ENCODE assay signal across 20 cellular contexts in genomic region chr1:15331180-15331579, GRCh38.
DNase-seq lines count a peak whose midpoint lies in the region; ATAC-seq, FAIRE-seq and TF ChIP-seq lines count a peak whose summit lies in the region.
"Had no signal": no experiment of that assay in that cellular context is flagged by ENCODE, and none has a peak within 500 bp of the region (broad histone marks: within the 10 kb centered on the region; RNA-seq: fewer than 3 reads in every experiment).

No MANE protein-coding gene starts in this region.

- no peak for TF ChIP-seq POLR2A in endothelial cell of umbilical vein (IDR thresholded peaks at IDR 0.05; ENCODE audit: low read depth, low read length)

- CTCF ChIA-PET in endothelial cell of umbilical vein (lab: Charles Lee) (interaction anchor here (1.3 kb wide), 2 partner anchors 12 to 19 kb away, joined by 3 to 4 read pairs; no protein-coding TSS in a partner anchor), HEK293T (lab: Yijun Ruan, JAX) (interaction anchor here (0.6 kb wide), 1 partner anchor 59 kb away, joined by 3 read pairs; no protein-coding TSS in a partner anchor)

- no peak overlapping the region for H3K9ac ChIP-seq in endothelial cell of umbilical vein (replicated peaks; ENCODE audit: extremely low read depth, insufficient read depth, low read length)
- H3K9ac ChIP-seq: GM23248 had no signal

- DNase-seq in T-helper 17 cell: no peak
- DNase-seq in endothelial cell of umbilical vein (ENCODE audit: low read depth, low spot score): no peak
- DNase-seq in upper lobe of right lung: peak; percentile 17
- no peak for DNase-seq in SIG-M5 (lab: John Stamatoyannopoulos, UW)
- DNase-seq in HEK293T (ENCODE audit: extremely low spot score): no peak
- DNase-seq in dedifferentiated amniotic fluid mesenchymal stem cell (ENCODE audit: extremely low spot score): no peak
- DNase-seq: C1 segment of cervical spinal cord; Calu3; CD4-positive, alpha-beta memory T cell; COR-L47; DMS53; DMS79 treated with DMSO at 0.1 percent for 48 hours; GF-D8; GM23248; H7; HCEC 1CT; HFFc6 had no signal

- no peaks in the 10 kb centered on the region for H3K79me2 ChIP-seq in endothelial cell of umbilical vein (ENCODE audit: control insufficient read depth, insufficient read depth, low read length)

- no TSS peak for BruUV-seq in endothelial cell of umbilical vein (replicated peaks; lab: Mats Ljungman, UMichigan)

- TF ChIP-seq CTCF in endothelial cell of umbilical vein (IDR thresholded peaks at IDR 0.05; ENCODE audit: extremely low read depth in 1 of 2, insufficient read depth in 1 of 2, low read depth in 1 of 2, low read length in 2 of 2) (no peak), upper lobe of right lung (IDR thresholded peaks at IDR 0.05) (no peak)

- no peak overlapping the region for H3K4me3 Mint-ChIP-seq in T-helper 17 cell
- H3K4me3 Mint-ChIP-seq: CD4-positive, alpha-beta memory T cell; HFFc6 had no signal

- POLR2A ChIA-PET in endothelial cell of umbilical vein (lab: Charles Lee) (no interaction called here), HEK293T (lab: Yijun Ruan, JAX) (interaction anchor here (1.2 kb wide), 1 partner anchor 11 kb away, joined by 3 read pairs; no protein-coding TSS in a partner anchor)

- H2AFZ ChIP-seq in endothelial cell of umbilical vein (ENCODE audit: low read depth, low read length): no peak overlapping the region
- H2AFZ ChIP-seq: GM23248 had no signal

- ATAC-seq in T-helper 17 cell (no peak), upper lobe of right lung (no peak)

- no peaks in the 10 kb centered on the region for H3K9me1 ChIP-seq in endothelial cell of umbilical vein (replicated peaks; ENCODE audit: control insufficient read depth, extremely low read depth, insufficient read depth, low read length)

- FAIRE-seq in endothelial cell of umbilical vein (lab: Jason Lieb, UNC): peak; percentile 53
- FAIRE-seq: GM12891, GM18507, H1 had no signal

- no peaks in the 10 kb centered on the region for H3K27me3 ChIP-seq in endothelial cell of umbilical vein (ENCODE audit: control insufficient read depth in 2 of 2, insufficient read depth in 2 of 2, low read length in 2 of 2)
- H3K27me3 ChIP-seq in upper lobe of right lung: no peaks in the 10 kb centered on the region

- H3K36me3 ChIP-seq in endothelial cell of umbilical vein (ENCODE audit: control insufficient read depth in 2 of 2, extremely low read depth in 1 of 2, insufficient read depth in 2 of 2, low read length in 2 of 2) (no peaks in the 10 kb centered on the region), upper lobe of right lung (no peaks in the 10 kb centered on the region)

- H3K27ac ChIP-seq in endothelial cell of umbilical vein (ENCODE audit: insufficient read depth, low read depth, low read length): no peak overlapping the region
- H3K27ac ChIP-seq in upper lobe of right lung: no peak overlapping the region
- H3K27ac ChIP-seq: GM23248 had no signal

- no peaks in the 10 kb centered on the region for H4K20me1 ChIP-seq in endothelial cell of umbilical vein (replicated peaks; ENCODE audit: control insufficient read depth, extremely low read depth, insufficient read depth, low read length)

- H3K36me3 Mint-ChIP-seq in T-helper 17 cell (ENCODE audit: low read depth): peaks cover 8% of the 10 kb centered on the region
- H3K36me3 Mint-ChIP-seq: CD4-positive, alpha-beta memory T cell had no signal

- peaks cover 39% of the 10 kb centered on the region for H3K27me3 Mint-ChIP-seq in T-helper 17 cell

- H3K4me1 ChIP-seq in endothelial cell of umbilical vein (ENCODE audit: control insufficient read depth, extremely low read depth, insufficient read depth, low read length) (peaks cover 20% of the 10 kb centered on the region), upper lobe of right lung (peaks cover 27% of the 10 kb centered on the region)

- no peak overlapping the region for H3K4me2 ChIP-seq in endothelial cell of umbilical vein (ENCODE audit: insufficient read depth, low read length)

- H3K9me3 ChIP-seq in T-helper 17 cell (ENCODE audit: control insufficient read depth, low read length, poor library complexity, severe bottlenecking) (no peaks in the 10 kb centered on the region), endothelial cell of umbilical vein (replicated peaks; ENCODE audit: control insufficient read depth, insufficient read depth, low read length) (no peaks in the 10 kb centered on the region), upper lobe of right lung (no peaks in the 10 kb centered on the region)

- dilution Hi-C loops in endothelial cell of umbilical vein (cut with MboI; ENCODE audit: extremely low pct_ligation_motif_present, low sequenced_read_pairs): no loop called here

- no peak overlapping the region for H3K4me3 ChIP-seq in endothelial cell of umbilical vein (replicated peaks in 1 of 3; ENCODE audit: insufficient read depth in 1 of 3, low read depth in 1 of 3, low read length in 3 of 3)
- H3K4me3 ChIP-seq in upper lobe of right lung: no peak overlapping the region
- H3K4me3 ChIP-seq: GM23248 had no signal

- H3K4me1 Mint-ChIP-seq in T-helper 17 cell: peaks cover 9% of the 10 kb centered on the region

- peak overlapping the region; percentile 56 for H3K27ac Mint-ChIP-seq in T-helper 17 cell
- H3K27ac Mint-ChIP-seq: HFFc6 had no signal

- intact Hi-C loops in endothelial cell of umbilical vein (cut with micrococcal nuclease) (no loop called here), upper lobe of right lung (cut with DNase I) (no loop called here)

TF ChIP-seq in endothelial cell of umbilical vein, 7 proteins besides CTCF, POLR2A, EP300 and RAD21:
- TF ChIP-seq JUN (IDR thresholded peaks at IDR 0.05; ENCODE audit: borderline replicate concordance, insufficient read depth, insufficient read length, low read depth): no peak
- no peak for TF ChIP-seq EZH2 (IDR thresholded peaks at IDR 0.05; ENCODE audit: borderline replicate concordance, low read depth, low read length, severe bottlenecking)
- no peak for TF ChIP-seq POLR2AphosphoS5 (IDR thresholded peaks at IDR 0.05; ENCODE audit: insufficient read depth, low read depth, low read length)

TF ChIP-seq in HEK293T, 16 proteins besides CTCF, POLR2A, EP300 and RAD21:
- TF ChIP-seq ZNF384 (IDR thresholded peaks at IDR 0.05) (no peak), CTBP1 (IDR thresholded peaks at IDR 0.05; ENCODE audit: borderline replicate concordance) (no peak), TARDBP (IDR thresholded peaks at IDR 0.05) (no peak), SP1 (IDR thresholded peaks at IDR 0.05) (no peak), FOXA1 (IDR thresholded peaks at IDR 0.05) (no peak), LEF1 (IDR thresholded peaks at IDR 0.05; ENCODE audit: borderline replicate concordance) (no peak), BHLHE40 (IDR thresholded peaks at IDR 0.05; ENCODE audit: borderline replicate concordance) (no peak)
